Comparison of ENCODE assay signal across 8 cellular contexts in the genomic region with DNA sequence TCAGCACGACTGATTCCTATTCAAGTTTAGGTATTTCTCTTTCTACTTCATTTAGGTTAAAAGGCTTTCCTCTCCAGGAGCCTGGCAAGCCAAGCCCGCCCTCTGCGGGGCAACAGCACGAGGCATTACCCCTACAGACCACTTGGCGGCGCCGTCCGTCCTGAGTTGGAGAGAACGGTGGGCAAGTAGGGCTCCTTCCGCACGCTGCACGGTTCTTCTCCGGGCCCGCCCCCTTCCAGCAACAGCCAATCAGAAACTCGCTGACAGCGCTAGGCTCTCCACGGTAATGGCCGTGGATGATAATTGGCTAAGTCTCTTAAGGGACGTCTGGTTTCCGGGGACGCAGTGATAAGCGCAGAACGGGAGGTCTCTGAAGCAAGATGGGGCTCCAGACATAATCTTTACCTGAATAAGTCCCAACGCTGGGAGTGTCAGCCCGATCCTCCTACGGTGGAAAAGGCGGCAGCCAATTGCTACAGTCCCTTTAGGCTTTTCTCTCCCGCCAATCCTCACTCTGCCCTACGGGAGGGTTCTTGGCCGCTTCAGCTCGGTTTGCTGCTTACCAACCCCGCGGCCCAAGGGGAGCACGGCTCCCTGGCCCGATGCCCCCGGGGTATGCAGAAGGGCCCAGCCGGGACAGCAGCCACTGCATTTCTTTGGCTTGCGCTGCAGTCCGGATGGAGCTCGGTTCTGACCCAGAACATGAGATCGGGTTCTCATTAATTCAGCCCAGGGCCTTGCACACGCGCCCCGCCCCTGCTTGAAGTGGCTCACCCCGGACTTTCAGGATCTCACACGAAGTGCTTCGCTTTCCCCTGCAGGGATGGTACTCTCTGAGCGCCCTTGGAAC.
DNase-seq lines count a peak whose midpoint lies in the region; ATAC-seq, FAIRE-seq and TF ChIP-seq lines count a peak whose summit lies in the region.

No MANE protein-coding gene starts in this region.

- no peak overlapping the region for H3K9ac ChIP-seq in DND-41 (ENCODE audit: low read depth, low read length)

- peaks cover 8% of the 10 kb centered on the region for H3K27me3 ChIP-seq in DND-41 (ENCODE audit: insufficient read depth, low read length, poor library complexity)

- no peaks in the 10 kb centered on the region for H3K9me3 ChIP-seq in DND-41 (ENCODE audit: insufficient read depth, low read length, severe bottlenecking)
- no peaks in the 10 kb centered on the region for H3K9me3 ChIP-seq in KOPT-K1 (ENCODE audit: insufficient read depth, low read length, poor library complexity, severe bottlenecking)

- H4K20me1 ChIP-seq in DND-41 (ENCODE audit: insufficient read depth, low read length) = no peaks in the 10 kb centered on the region

- TF ChIP-seq CTCF in DND-41 (IDR thresholded peaks at IDR 0.05; ENCODE audit: borderline replicate concordance, extremely low read depth, low read length, poor library complexity, severe bottlenecking) (peak; percentile 57), natural killer cell (IDR thresholded peaks at IDR 0.05) (peak; percentile 94)

- no peak overlapping the region for H3K4me3 ChIP-seq in DND-41 (ENCODE audit: low read depth in 1 of 2, low read length in 2 of 2)

- peak; percentile 88 for FAIRE-seq in RCC 7860 (lab: Jason Lieb, UNC)

- H3K27ac Mint-ChIP-seq in activated T-helper 2 cell treated with anti-CD3 and anti-CD28 coated beads, Interferon-gamma antibody, Interleukin-2, Interleukin-4, amounts not matched to agents 10 μg/mL and 5 μg/mL and 100 μg/mL, durations not matched to agents 14 hours and 24 hours and 36 hours = peak overlapping the region; percentile 74
- H3K27ac Mint-ChIP-seq in natural killer cell = peak overlapping the region; percentile 83 to 93

- H3K4me1 Mint-ChIP-seq in activated T-helper 2 cell treated with anti-CD3 and anti-CD28 coated beads, Interferon-gamma antibody, Interleukin-2, Interleukin-4, amounts not matched to agents 10 μg/mL and 5 μg/mL and 100 μg/mL, durations not matched to agents 14 hours and 24 hours and 36 hours (ENCODE audit: low read depth) = peaks cover 5% of the 10 kb centered on the region
- H3K4me1 Mint-ChIP-seq in natural killer cell = peaks cover 15 to 16% of the 10 kb centered on the region in 2 donors

- no peaks in the 10 kb centered on the region for H3K9me3 Mint-ChIP-seq in activated T-helper 2 cell treated with anti-CD3 and anti-CD28 coated beads, Interferon-gamma antibody, Interleukin-2, Interleukin-4, amounts not matched to agents 10 μg/mL and 5 μg/mL and 100 μg/mL, durations not matched to agents 14 hours and 24 hours and 36 hours
- peaks cover 2% of the 10 kb centered on the region in 2 donors for H3K9me3 Mint-ChIP-seq in natural killer cell

- H3K4me1 ChIP-seq in DND-41 (ENCODE audit: insufficient read depth, low read length) = no peaks in the 10 kb centered on the region

- peaks cover 9% of the 10 kb centered on the region for H3K27me3 Mint-ChIP-seq in activated T-helper 2 cell treated with anti-CD3 and anti-CD28 coated beads, Interferon-gamma antibody, Interleukin-2, Interleukin-4, amounts not matched to agents 10 μg/mL and 5 μg/mL and 100 μg/mL, durations not matched to agents 14 hours and 24 hours and 36 hours (ENCODE audit: low read depth)
- H3K27me3 Mint-ChIP-seq in natural killer cell (ENCODE audit: low read depth in 2 of 2) = peaks cover 28 to 38% of the 10 kb centered on the region in 2 donors

- intact Hi-C loops in activated T-helper 2 cell treated with anti-CD3 and anti-CD28 coated beads, Interferon-gamma antibody, Interleukin-2, Interleukin-4, amounts not matched to agents 10 μg/mL and 5 μg/mL and 100 μg/mL, durations not matched to agents 14 hours and 24 hours and 36 hours (cut with micrococcal nuclease) = loop anchor here (1.0 to 2.0 kb wide), 2 partner anchors 245 to 522 kb away; no protein-coding TSS in a partner anchor
- intact Hi-C loops in natural killer cell (cut with micrococcal nuclease) = loop anchor here (1.0 kb wide), 3 partner anchors 245 to 520 kb away; a partner anchor contains a TSS

- no peaks in the 10 kb centered on the region for H3K36me3 Mint-ChIP-seq in activated T-helper 2 cell treated with anti-CD3 and anti-CD28 coated beads, Interferon-gamma antibody, Interleukin-2, Interleukin-4, amounts not matched to agents 10 μg/mL and 5 μg/mL and 100 μg/mL, durations not matched to agents 14 hours and 24 hours and 36 hours (ENCODE audit: low read depth)
- no peaks in the 10 kb centered on the region for H3K36me3 Mint-ChIP-seq in natural killer cell

- H3K27ac ChIP-seq in DND-41 (ENCODE audit: low read length) = no peak overlapping the region
- peak overlapping the region; percentile 32 for H3K27ac ChIP-seq in KOPT-K1 (ENCODE audit: low read depth, low read length, poor library complexity, severe bottlenecking)

- no peaks in the 10 kb centered on the region for H3K36me3 ChIP-seq in DND-41 (ENCODE audit: insufficient read depth, low read length)
- no peaks in the 10 kb centered on the region for H3K36me3 ChIP-seq in KOPT-K1 (ENCODE audit: insufficient read depth, low read length)

- H3K4me2 ChIP-seq in DND-41 (ENCODE audit: insufficient read depth, low read length) = no peak overlapping the region

- H2AFZ ChIP-seq in DND-41 (ENCODE audit: low read depth, low read length) = no peak overlapping the region

- no peak for ATAC-seq in DND-41 (ENCODE audit: insufficient read depth, low read depth)
- ATAC-seq in GM21786 (IDR thresholded peaks at IDR 0.05; ENCODE audit: unreplicated experiment) = peak; percentile 100
- ATAC-seq in natural killer cell = peak; percentile 98 to 100 (median 98)

- H3K79me2 ChIP-seq in DND-41 (ENCODE audit: insufficient read depth, low read length) = no peaks in the 10 kb centered on the region

- peak overlapping the region; percentile 88 for H3K4me3 Mint-ChIP-seq in activated T-helper 2 cell treated with anti-CD3 and anti-CD28 coated beads, Interferon-gamma antibody, Interleukin-2, Interleukin-4, amounts not matched to agents 10 μg/mL and 5 μg/mL and 100 μg/mL, durations not matched to agents 14 hours and 24 hours and 36 hours (ENCODE audit: low read depth)
- H3K4me3 Mint-ChIP-seq in natural killer cell = peak overlapping the region; percentile 98

- DNase-seq in DND-41 = peak; percentile 25
- DNase-seq in RCC 7860 (ENCODE audit: low spot score) = peak; percentile 90
- DNase-seq in activated T-helper 2 cell treated with anti-CD3 and anti-CD28 coated beads, Interferon-gamma antibody, Interleukin-2, Interleukin-4, amounts not matched to agents 10 μg/mL and 5 μg/mL and 100 μg/mL, durations not matched to agents 14 hours and 24 hours and 36 hours (ENCODE audit: low spot score) = peak; percentile 96
- peak; percentile 93 for DNase-seq in fibroblast of peridontal ligament (ENCODE audit: extremely low read depth)
- peak; percentile 92 for DNase-seq in natural killer cell
- DNase-seq in stimulated activated naive CD4-positive, alpha-beta T cell treated with Interleukin-2 at 50 U/mL for 16 hours (lab: John Stamatoyannopoulos, UW) = peak; percentile 97

Comparison
In these comparisons a context has a peak if more than half of its experiments do, and no peak if none do; other contexts are left out.
1. DNase-seq: peak in every context shown above with its lines; median percentile 97 in stimulated activated naive CD4-positive, alpha-beta T cell treated with Interleukin-2 at 50 U/mL for 16 hours; 96 in activated T-helper 2 cell treated with anti-CD3 and anti-CD28 coated beads, Interferon-gamma antibody, Interleukin-2, Interleukin-4, amounts not matched to agents 10 μg/mL and 5 μg/mL and 100 μg/mL, durations not matched to agents 14 hours and 24 hours and 36 hours; 93 in fibroblast of peridontal ligament; 92 in natural killer cell; 90 in RCC 7860; 25 in DND-41.